In genomic region chr16:47141773-47142468, GRCh38 we compare ENCODE assay signal across 1 cellular context.
TF ChIP-seq lines count a peak whose summit lies in the region.

No MANE protein-coding gene starts in this region.

TF ChIP-seq in HepG2, 621 proteins besides CTCF, POLR2A, EP300 and RAD21 (continued from another document and continues in another):
- TF ChIP-seq, protein P1, sequence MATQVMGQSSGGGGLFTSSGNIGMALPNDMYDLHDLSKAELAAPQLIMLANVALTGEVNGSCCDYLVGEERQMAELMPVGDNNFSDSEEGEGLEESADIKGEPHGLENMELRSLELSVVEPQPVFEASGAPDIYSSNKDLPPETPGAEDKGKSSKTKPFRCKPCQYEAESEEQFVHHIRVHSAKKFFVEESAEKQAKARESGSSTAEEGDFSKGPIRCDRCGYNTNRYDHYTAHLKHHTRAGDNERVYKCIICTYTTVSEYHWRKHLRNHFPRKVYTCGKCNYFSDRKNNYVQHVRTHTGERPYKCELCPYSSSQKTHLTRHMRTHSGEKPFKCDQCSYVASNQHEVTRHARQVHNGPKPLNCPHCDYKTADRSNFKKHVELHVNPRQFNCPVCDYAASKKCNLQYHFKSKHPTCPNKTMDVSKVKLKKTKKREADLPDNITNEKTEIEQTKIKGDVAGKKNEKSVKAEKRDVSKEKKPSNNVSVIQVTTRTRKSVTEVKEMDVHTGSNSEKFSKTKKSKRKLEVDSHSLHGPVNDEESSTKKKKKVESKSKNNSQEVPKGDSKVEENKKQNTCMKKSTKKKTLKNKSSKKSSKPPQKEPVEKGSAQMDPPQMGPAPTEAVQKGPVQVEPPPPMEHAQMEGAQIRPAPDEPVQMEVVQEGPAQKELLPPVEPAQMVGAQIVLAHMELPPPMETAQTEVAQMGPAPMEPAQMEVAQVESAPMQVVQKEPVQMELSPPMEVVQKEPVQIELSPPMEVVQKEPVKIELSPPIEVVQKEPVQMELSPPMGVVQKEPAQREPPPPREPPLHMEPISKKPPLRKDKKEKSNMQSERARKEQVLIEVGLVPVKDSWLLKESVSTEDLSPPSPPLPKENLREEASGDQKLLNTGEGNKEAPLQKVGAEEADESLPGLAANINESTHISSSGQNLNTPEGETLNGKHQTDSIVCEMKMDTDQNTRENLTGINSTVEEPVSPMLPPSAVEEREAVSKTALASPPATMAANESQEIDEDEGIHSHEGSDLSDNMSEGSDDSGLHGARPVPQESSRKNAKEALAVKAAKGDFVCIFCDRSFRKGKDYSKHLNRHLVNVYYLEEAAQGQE (IDR thresholded peaks at IDR 0.05; ENCODE audit: borderline replicate concordance in 1 of 2, low read depth in 1 of 2, low read length in 2 of 2) = no peak
- TF ChIP-seq HNF4A (CRISPR knock-in tag; IDR thresholded peaks at IDR 0.05) (no peak), ZNF841 (CRISPR knock-in tag; IDR thresholded peaks at IDR 0.05; ENCODE audit: borderline replicate concordance) (no peak), NR3C1 (CRISPR knock-in tag; IDR thresholded peaks at IDR 0.05) (no peak), SIX1 (CRISPR knock-in tag; IDR thresholded peaks at IDR 0.05; ENCODE audit: borderline replicate concordance) (no peak), SRSF4 (IDR thresholded peaks at IDR 0.05; ENCODE audit: low read depth, low read length, poor library complexity, severe bottlenecking) (no peak), ZFP90 (CRISPR knock-in tag; IDR thresholded peaks at IDR 0.05; ENCODE audit: borderline replicate concordance) (no peak), TRIM24 (CRISPR knock-in tag; IDR thresholded peaks at IDR 0.05) (no peak), ZNF883 (CRISPR knock-in tag; IDR thresholded peaks at IDR 0.05; ENCODE audit: not compliant biosample characterization) (no peak), SOX13 (IDR thresholded peaks at IDR 0.05) (no peak), SOX13 (CRISPR knock-in tag; conservative IDR thresholded peaks at IDR 0.05 in 1 of 2, IDR thresholded peaks at IDR 0.05 in 1 of 2) (peak in 1 of 2 experiments; percentile 15; a peak in 1 of 4 replicates), SMC3 (IDR thresholded peaks at IDR 0.05; ENCODE audit: low read length) (peak; percentile 84), SIN3A (IDR thresholded peaks at IDR 0.05; ENCODE audit: borderline replicate concordance, low read depth, low read length) (no peak), ZNF235 (CRISPR knock-in tag; IDR thresholded peaks at IDR 0.05; ENCODE audit: borderline replicate concordance) (no peak), NCOR1 (IDR thresholded peaks at IDR 0.05; ENCODE audit: borderline replicate concordance, low read length) (no peak), PHF8 (CRISPR knock-in tag; IDR thresholded peaks at IDR 0.05) (peak; percentile 40; the same call in 1 of the 2 replicates), GLI4 (CRISPR knock-in tag; IDR thresholded peaks at IDR 0.05; ENCODE audit: borderline replicate concordance) (no peak; the same call in 1 of the 2 replicates), ZNF691 (CRISPR knock-in tag; IDR thresholded peaks at IDR 0.05; ENCODE audit: borderline replicate concordance, low read depth) (peak; percentile 85; the same call in 1 of the 2 replicates), PLRG1 (conservative IDR thresholded peaks at IDR 0.05) (no peak), DR1 (CRISPR knock-in tag; IDR thresholded peaks at IDR 0.05) (peak; percentile 53; the same call in 1 of the 2 replicates), GATAD2A (CRISPR knock-in tag; IDR thresholded peaks at IDR 0.05) (peak; percentile 79; the same call in 1 of the 2 replicates), SOX5 (CRISPR knock-in tag; IDR thresholded peaks at IDR 0.05; ENCODE audit: borderline replicate concordance) (peak; percentile 57; the same call in 1 of the 2 replicates), HMGA1 (CRISPR knock-in tag; conservative IDR thresholded peaks at IDR 0.05) (no peak), ZNF292 (CRISPR knock-in tag; IDR thresholded peaks at IDR 0.05; ENCODE audit: borderline replicate concordance, low read depth) (no peak), ARNTL (CRISPR knock-in tag; IDR thresholded peaks at IDR 0.05) (no peak), SRF (IDR thresholded peaks at IDR 0.05; ENCODE audit: low read depth, low read length) (no peak; the same call in 1 of the 2 replicates), CBX5 (CRISPR knock-in tag; IDR thresholded peaks at IDR 0.05; ENCODE audit: borderline replicate concordance) (peak; percentile 90; the same call in 1 of the 2 replicates), AHR (CRISPR knock-in tag; IDR thresholded peaks at IDR 0.05) (no peak), ZNF230 (CRISPR knock-in tag; IDR thresholded peaks at IDR 0.05) (no peak), HES4 (CRISPR knock-in tag; IDR thresholded peaks at IDR 0.05; ENCODE audit: borderline replicate concordance) (no peak), MAFK (conservative IDR thresholded peaks at IDR 0.05 in 1 of 2, IDR thresholded peaks at IDR 0.05 in 1 of 2; ENCODE audit: low read length in 2 of 2) (no peak), ZSCAN30 (CRISPR knock-in tag; IDR thresholded peaks at IDR 0.05) (no peak), ZNF12 (CRISPR knock-in tag; IDR thresholded peaks at IDR 0.05) (no peak), CREB1 (IDR thresholded peaks at IDR 0.05) (no peak), CREB1 (CRISPR knock-in tag; IDR thresholded peaks at IDR 0.05) (no peak), MTA1 (CRISPR knock-in tag; IDR thresholded peaks at IDR 0.05; ENCODE audit: borderline replicate concordance) (0 out of 2 replicates have a peak, but pooled peaks have one; percentile 17), SOX6 (IDR thresholded peaks at IDR 0.05) (no peak), SOX6 (CRISPR knock-in tag; IDR thresholded peaks at IDR 0.05) (peak; percentile 35; the same call in 1 of the 2 replicates), HNRNPL (IDR thresholded peaks at IDR 0.05; ENCODE audit: low read depth, low read length) (no peak), NFE2 (CRISPR knock-in tag; IDR thresholded peaks at IDR 0.05) (no peak), MTF1 (CRISPR knock-in tag; IDR thresholded peaks at IDR 0.05) (no peak), ZNF136 (CRISPR knock-in tag; IDR thresholded peaks at IDR 0.05; ENCODE audit: low read depth) (no peak), ZNF496 (CRISPR knock-in tag; IDR thresholded peaks at IDR 0.05; ENCODE audit: insufficient replicate concordance) (no peak), ZNF790 (CRISPR knock-in tag; IDR thresholded peaks at IDR 0.05; ENCODE audit: borderline replicate concordance) (no peak)
- TF ChIP-seq, protein P2, sequence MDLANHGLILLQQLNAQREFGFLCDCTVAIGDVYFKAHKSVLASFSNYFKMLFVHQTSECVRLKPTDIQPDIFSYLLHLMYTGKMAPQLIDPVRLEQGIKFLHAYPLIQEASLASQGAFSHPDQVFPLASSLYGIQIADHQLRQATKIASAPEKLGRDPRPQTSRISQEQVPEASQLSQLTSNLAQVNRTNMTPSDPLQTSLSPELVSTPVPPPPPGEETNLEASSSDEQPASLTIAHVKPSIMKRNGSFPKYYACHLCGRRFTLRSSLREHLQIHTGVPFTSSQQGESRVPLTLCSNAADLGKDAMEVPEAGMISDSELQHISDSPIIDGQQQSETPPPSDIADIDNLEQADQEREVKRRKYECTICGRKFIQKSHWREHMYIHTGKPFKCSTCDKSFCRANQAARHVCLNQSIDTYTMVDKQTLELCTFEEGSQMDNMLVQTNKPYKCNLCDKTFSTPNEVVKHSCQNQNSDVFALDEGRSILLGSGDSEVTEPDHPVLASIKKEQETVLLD (CRISPR knock-in tag; IDR thresholded peaks at IDR 0.05; ENCODE audit: low read depth) = no peak
- TF ChIP-seq, protein P3, sequence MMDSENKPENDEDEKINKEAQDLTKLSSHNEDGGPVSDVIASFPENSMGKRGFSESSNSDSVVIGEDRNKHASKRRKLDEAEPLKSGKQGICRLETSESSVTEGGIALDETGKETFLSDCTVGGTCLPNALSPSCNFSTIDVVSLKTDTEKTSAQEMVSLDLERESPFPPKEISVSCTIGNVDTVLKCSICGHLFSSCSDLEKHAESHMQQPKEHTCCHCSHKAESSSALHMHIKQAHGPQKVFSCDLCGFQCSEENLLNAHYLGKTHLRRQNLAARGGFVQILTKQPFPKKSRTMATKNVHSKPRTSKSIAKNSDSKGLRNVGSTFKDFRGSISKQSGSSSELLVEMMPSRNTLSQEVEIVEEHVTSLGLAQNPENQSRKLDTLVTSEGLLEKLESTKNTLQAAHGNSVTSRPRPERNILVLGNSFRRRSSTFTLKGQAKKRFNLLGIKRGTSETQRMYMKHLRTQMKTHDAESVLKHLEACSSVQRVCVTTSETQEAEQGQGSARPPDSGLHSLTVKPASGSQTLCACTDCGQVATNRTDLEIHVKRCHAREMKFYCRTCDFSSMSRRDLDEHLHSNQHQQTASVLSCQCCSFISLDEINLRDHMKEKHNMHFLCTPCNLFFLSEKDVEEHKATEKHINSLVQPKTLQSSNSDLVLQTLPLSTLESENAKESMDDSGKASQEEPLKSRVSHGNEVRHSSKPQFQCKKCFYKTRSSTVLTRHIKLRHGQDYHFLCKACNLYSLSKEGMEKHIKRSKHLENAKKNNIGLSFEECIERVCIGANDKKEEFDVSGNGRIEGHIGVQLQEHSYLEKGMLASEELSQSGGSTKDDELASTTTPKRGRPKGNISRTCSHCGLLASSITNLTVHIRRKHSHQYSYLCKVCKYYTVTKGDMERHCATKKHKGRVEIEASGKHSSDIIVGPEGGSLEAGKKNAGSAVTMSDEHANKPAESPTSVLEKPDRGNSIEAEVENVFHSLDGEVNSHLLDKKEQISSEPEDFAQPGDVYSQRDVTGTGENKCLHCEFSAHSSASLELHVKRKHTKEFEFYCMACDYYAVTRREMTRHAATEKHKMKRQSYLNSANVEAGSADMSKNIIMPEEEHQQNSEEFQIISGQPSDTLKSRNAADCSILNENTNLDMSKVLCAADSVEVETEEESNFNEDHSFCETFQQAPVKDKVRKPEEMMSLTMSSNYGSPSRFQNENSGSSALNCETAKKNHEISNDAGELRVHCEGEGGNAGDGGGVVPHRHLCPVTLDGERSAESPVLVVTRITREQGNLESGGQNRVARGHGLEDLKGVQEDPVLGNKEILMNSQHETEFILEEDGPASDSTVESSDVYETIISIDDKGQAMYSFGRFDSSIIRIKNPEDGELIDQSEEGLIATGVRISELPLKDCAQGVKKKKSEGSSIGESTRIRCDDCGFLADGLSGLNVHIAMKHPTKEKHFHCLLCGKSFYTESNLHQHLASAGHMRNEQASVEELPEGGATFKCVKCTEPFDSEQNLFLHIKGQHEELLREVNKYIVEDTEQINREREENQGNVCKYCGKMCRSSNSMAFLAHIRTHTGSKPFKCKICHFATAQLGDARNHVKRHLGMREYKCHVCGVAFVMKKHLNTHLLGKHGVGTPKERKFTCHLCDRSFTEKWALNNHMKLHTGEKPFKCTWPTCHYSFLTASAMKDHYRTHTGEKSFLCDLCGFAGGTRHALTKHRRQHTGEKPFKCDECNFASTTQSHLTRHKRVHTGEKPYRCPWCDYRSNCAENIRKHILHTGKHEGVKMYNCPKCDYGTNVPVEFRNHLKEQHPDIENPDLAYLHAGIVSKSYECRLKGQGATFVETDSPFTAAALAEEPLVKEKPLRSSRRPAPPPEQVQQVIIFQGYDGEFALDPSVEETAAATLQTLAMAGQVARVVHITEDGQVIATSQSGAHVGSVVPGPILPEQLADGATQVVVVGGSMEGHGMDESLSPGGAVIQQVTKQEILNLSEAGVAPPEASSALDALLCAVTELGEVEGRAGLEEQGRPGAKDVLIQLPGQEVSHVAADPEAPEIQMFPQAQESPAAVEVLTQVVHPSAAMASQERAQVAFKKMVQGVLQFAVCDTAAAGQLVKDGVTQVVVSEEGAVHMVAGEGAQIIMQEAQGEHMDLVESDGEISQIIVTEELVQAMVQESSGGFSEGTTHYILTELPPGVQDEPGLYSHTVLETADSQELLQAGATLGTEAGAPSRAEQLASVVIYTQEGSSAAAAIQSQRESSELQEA (CRISPR knock-in tag; IDR thresholded peaks at IDR 0.05; ENCODE audit: not compliant biosample characterization) = no peak
- TF ChIP-seq, protein P4, sequence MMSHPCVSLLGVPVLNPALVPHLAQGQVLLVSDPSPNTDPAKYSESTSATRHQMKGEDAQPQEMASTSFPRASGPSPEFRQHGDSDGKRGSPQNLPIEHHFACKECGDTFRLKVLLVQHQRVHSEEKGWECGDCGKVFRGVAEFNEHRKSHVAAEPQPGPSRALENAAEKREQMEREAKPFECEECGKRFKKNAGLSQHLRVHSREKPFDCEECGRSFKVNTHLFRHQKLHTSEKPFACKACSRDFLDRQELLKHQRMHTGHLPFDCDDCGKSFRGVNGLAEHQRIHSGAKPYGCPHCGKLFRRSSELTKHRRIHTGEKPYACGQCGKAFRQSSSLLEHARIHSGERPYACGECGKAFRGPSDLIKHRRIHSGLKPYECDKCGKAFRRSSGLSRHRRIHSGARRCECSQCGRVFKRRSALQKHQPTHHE (CRISPR knock-in tag; IDR thresholded peaks at IDR 0.05; ENCODE audit: borderline replicate concordance) = no peak
- TF ChIP-seq, protein P5, sequence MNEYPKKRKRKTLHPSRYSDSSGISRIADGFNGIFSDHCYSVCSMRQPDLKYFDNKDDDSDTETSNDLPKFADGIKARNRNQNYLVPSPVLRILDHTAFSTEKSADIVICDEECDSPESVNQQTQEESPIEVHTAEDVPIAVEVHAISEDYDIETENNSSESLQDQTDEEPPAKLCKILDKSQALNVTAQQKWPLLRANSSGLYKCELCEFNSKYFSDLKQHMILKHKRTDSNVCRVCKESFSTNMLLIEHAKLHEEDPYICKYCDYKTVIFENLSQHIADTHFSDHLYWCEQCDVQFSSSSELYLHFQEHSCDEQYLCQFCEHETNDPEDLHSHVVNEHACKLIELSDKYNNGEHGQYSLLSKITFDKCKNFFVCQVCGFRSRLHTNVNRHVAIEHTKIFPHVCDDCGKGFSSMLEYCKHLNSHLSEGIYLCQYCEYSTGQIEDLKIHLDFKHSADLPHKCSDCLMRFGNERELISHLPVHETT (CRISPR knock-in tag; conservative IDR thresholded peaks at IDR 0.05) = 0 out of 2 replicates have a peak, but pooled peaks have one; percentile 31
- TF ChIP-seq, protein P6, sequence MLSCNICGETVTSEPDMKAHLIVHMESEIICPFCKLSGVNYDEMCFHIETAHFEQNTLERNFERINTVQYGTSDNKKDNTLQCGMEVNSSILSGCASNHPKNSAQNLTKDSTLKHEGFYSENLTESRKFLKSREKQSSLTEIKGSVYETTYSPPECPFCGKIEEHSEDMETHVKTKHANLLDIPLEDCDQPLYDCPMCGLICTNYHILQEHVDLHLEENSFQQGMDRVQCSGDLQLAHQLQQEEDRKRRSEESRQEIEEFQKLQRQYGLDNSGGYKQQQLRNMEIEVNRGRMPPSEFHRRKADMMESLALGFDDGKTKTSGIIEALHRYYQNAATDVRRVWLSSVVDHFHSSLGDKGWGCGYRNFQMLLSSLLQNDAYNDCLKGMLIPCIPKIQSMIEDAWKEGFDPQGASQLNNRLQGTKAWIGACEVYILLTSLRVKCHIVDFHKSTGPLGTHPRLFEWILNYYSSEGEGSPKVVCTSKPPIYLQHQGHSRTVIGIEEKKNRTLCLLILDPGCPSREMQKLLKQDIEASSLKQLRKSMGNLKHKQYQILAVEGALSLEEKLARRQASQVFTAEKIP (CRISPR knock-in tag; IDR thresholded peaks at IDR 0.05; ENCODE audit: borderline replicate concordance) = no peak
